Comparison of ENCODE assay signal across 1 cellular context in genomic region chr6:168326294-168327261, GRCh38.
TF ChIP-seq lines count a peak whose summit lies in the region.

No MANE protein-coding gene starts in this region.

TF ChIP-seq in GM23338, 12 proteins besides CTCF, POLR2A, EP300 and RAD21 (continued from another document):
- TF ChIP-seq REST (IDR thresholded peaks at IDR 0.05; ENCODE audit: unreplicated experiment) (no peak), POLR2AphosphoS5 (IDR thresholded peaks at IDR 0.05; ENCODE audit: low read depth) (no peak), CREB1 (CRISPR knock-in tag; IDR thresholded peaks at IDR 0.05; ENCODE audit: low read depth) (no peak), NANOG (IDR thresholded peaks at IDR 0.05; ENCODE audit: borderline replicate concordance) (no peak)
